Comparison of ENCODE assay signal across 7 cellular contexts in genomic region chr17:68512967-68513474, GRCh38. TPM values are rescaled to one million over a fixed set of nuclear protein-coding genes. Genes with fewer than 3 reads are reported as not detected.
DNase-seq lines count a peak whose midpoint lies in the region; ATAC-seq and TF ChIP-seq lines count a peak whose summit lies in the region.

No MANE protein-coding gene starts in this region.

- peaks cover 58% of the 10 kb centered on the region for H3K79me2 ChIP-seq in Loucy (ENCODE audit: insufficient read depth, low read length)

- ATAC-seq in left ventricle myocardium superior = peak; percentile 5
- no peak for ATAC-seq in HG03045 (IDR thresholded peaks at IDR 0.05; ENCODE audit: unreplicated experiment)
- ATAC-seq in HG03469 (IDR thresholded peaks at IDR 0.05; ENCODE audit: unreplicated experiment) = no peak

- DNase-seq in ELR (ENCODE audit: low read depth) (peak; percentile 67), left ventricle myocardium superior (no peak)
- no peak for DNase-seq in activated T-helper 2 cell treated with anti-CD3 and anti-CD28 coated beads, Interferon-gamma antibody, Interleukin-2, Interleukin-4, amounts not matched to agents 10 μg/mL and 5 μg/mL and 100 μg/mL, durations not matched to agents 14 hours and 24 hours and 36 hours (ENCODE audit: low spot score)

- no peaks in the 10 kb centered on the region for H3K9me3 Mint-ChIP-seq in activated T-helper 2 cell treated with anti-CD3 and anti-CD28 coated beads, Interferon-gamma antibody, Interleukin-2, Interleukin-4, amounts not matched to agents 10 μg/mL and 5 μg/mL and 100 μg/mL, durations not matched to agents 14 hours and 24 hours and 36 hours

- no peaks in the 10 kb centered on the region for H3F3A ChIP-seq in Loucy (ENCODE audit: low read depth)

- peak overlapping the region; percentile 85 for H3K4me2 ChIP-seq in Loucy (ENCODE audit: low read depth, low read length, poor library complexity, severe bottlenecking)

- peak overlapping the region; percentile 98 for H3K27ac Mint-ChIP-seq in activated T-helper 2 cell treated with anti-CD3 and anti-CD28 coated beads, Interferon-gamma antibody, Interleukin-2, Interleukin-4, amounts not matched to agents 10 μg/mL and 5 μg/mL and 100 μg/mL, durations not matched to agents 14 hours and 24 hours and 36 hours

- H3K27me3 ChIP-seq in Loucy (ENCODE audit: insufficient read depth, low read length, poor library complexity, severe bottlenecking) = no peaks in the 10 kb centered on the region
- no peaks in the 10 kb centered on the region for H3K27me3 ChIP-seq in rectal smooth muscle tissue (ENCODE audit: control insufficient read depth, insufficient read depth, low read length)

- intact Hi-C loops in activated T-helper 2 cell treated with anti-CD3 and anti-CD28 coated beads, Interferon-gamma antibody, Interleukin-2, Interleukin-4, amounts not matched to agents 10 μg/mL and 5 μg/mL and 100 μg/mL, durations not matched to agents 14 hours and 24 hours and 36 hours (cut with micrococcal nuclease) = loop anchor here (1.0 to 2.0 kb wide), 3 partner anchors 25 to 814 kb away; partner anchors contain the start of gene ABCA5
- intact Hi-C loops in left ventricle myocardium superior (cut with micrococcal nuclease) = loop anchor here (10.0 kb wide), 1 partner anchor 48 kb away; no protein-coding TSS in a partner anchor

- H3K9me2 ChIP-seq in Loucy (replicated peaks; ENCODE audit: low read depth, low read length) = no peaks in the 10 kb centered on the region

- no peaks in the 10 kb centered on the region for H3K27me3 Mint-ChIP-seq in activated T-helper 2 cell treated with anti-CD3 and anti-CD28 coated beads, Interferon-gamma antibody, Interleukin-2, Interleukin-4, amounts not matched to agents 10 μg/mL and 5 μg/mL and 100 μg/mL, durations not matched to agents 14 hours and 24 hours and 36 hours (ENCODE audit: low read depth)

- H3K36me3 ChIP-seq in Loucy (ENCODE audit: insufficient read depth, low read length) (peaks cover 27% of the 10 kb centered on the region), rectal smooth muscle tissue (ENCODE audit: control insufficient read depth, insufficient read depth, low read length) (peaks cover 10% of the 10 kb centered on the region)

- peak overlapping the region; percentile 99 for H3K4me3 Mint-ChIP-seq in activated T-helper 2 cell treated with anti-CD3 and anti-CD28 coated beads, Interferon-gamma antibody, Interleukin-2, Interleukin-4, amounts not matched to agents 10 μg/mL and 5 μg/mL and 100 μg/mL, durations not matched to agents 14 hours and 24 hours and 36 hours (ENCODE audit: low read depth)

- H3K9me3 ChIP-seq in Loucy (ENCODE audit: insufficient read depth, low read depth, low read length) = no peaks in the 10 kb centered on the region

- TF ChIP-seq CTCF in Loucy (conservative IDR thresholded peaks at IDR 0.05; ENCODE audit: low read length) = no peak

- peaks cover 58% of the 10 kb centered on the region for H3K4me1 Mint-ChIP-seq in activated T-helper 2 cell treated with anti-CD3 and anti-CD28 coated beads, Interferon-gamma antibody, Interleukin-2, Interleukin-4, amounts not matched to agents 10 μg/mL and 5 μg/mL and 100 μg/mL, durations not matched to agents 14 hours and 24 hours and 36 hours (ENCODE audit: low read depth)

- peak overlapping the region; percentile 97 for H3K27ac ChIP-seq in rectal smooth muscle tissue (ENCODE audit: low read depth, low read length)

- 0 out of 2 replicates have a peak overlapping the region, but pooled peaks have one; percentile 19 for H2AFZ ChIP-seq in Loucy (ENCODE audit: low read length)

- H3K4me3 ChIP-seq in Loucy (ENCODE audit: low read length, poor library complexity, severe bottlenecking) = peak overlapping the region; percentile 90
- H3K4me3 ChIP-seq in rectal smooth muscle tissue (ENCODE audit: low read length) = peak overlapping the region; percentile 87

- H4K20me1 ChIP-seq in Loucy (ENCODE audit: insufficient read depth, low read length, poor library complexity, severe bottlenecking) = peaks cover 47% of the 10 kb centered on the region

- peaks cover 46% of the 10 kb centered on the region for H3K36me3 Mint-ChIP-seq in activated T-helper 2 cell treated with anti-CD3 and anti-CD28 coated beads, Interferon-gamma antibody, Interleukin-2, Interleukin-4, amounts not matched to agents 10 μg/mL and 5 μg/mL and 100 μg/mL, durations not matched to agents 14 hours and 24 hours and 36 hours (ENCODE audit: low read depth)

- H3K4me1 ChIP-seq in Loucy (ENCODE audit: insufficient read depth, low read length, poor library complexity, severe bottlenecking) = peaks cover 52% of the 10 kb centered on the region
- H3K4me1 ChIP-seq in rectal smooth muscle tissue (ENCODE audit: control insufficient read depth, insufficient read depth, low read length) = peaks cover 21% of the 10 kb centered on the region

- H3K9ac ChIP-seq in Loucy (ENCODE audit: low read depth, low read length, poor library complexity, severe bottlenecking) (peak overlapping the region; percentile 89), rectal smooth muscle tissue (ENCODE audit: low read length) (peak overlapping the region; percentile 63)

RNA-seq across cellular contexts. Expression of gene PRKAR1A, which starts 0.8 kb away (rescaled TPM):
- 263 and 265 TPM in 2 replicates for total RNA-seq in activated T-helper 2 cell treated with anti-CD3 and anti-CD28 coated beads, Interferon-gamma antibody, Interleukin-2, Interleukin-4, amounts not matched to agents 10 μg/mL and 5 μg/mL and 100 μg/mL, durations not matched to agents 14 hours and 24 hours and 36 hours
- total RNA-seq in left ventricle myocardium superior = 599 TPM

RNA-seq across cellular contexts. Expression of gene WIPI1, which starts 55.7 kb away (rescaled TPM):
- total RNA-seq in activated T-helper 2 cell treated with anti-CD3 and anti-CD28 coated beads, Interferon-gamma antibody, Interleukin-2, Interleukin-4, amounts not matched to agents 10 μg/mL and 5 μg/mL and 100 μg/mL, durations not matched to agents 14 hours and 24 hours and 36 hours = 14.0 and 15.7 TPM in 2 replicates
- 66.1 TPM for total RNA-seq in left ventricle myocardium superior
